ENCODE assay signal across 9 cellular contexts in genomic region chr1:111202707-111203623, GRCh38. TPM values are rescaled to one million over a fixed set of nuclear protein-coding genes. Genes with fewer than 3 reads are reported as not detected.
DNase-seq lines count a peak whose midpoint lies in the region; ATAC-seq, FAIRE-seq and TF ChIP-seq lines count a peak whose summit lies in the region.
"Had no signal": no experiment of that assay in that cellular context is flagged by ENCODE, and none has a peak within 500 bp of the region (broad histone marks: within the 10 kb centered on the region; RNA-seq: fewer than 3 reads in every experiment).

No MANE protein-coding gene starts in this region.

- H3K4me1 ChIP-seq in pancreas (peaks cover 34 to 41% (median 38%) of the 10 kb centered on the region in 3 donors), BE2C (no peaks in the 10 kb centered on the region)

- intact Hi-C loops in pancreas (cut with DNase I), result no loop called here

- peak; percentile 4 for TF ChIP-seq CTCF in GM12864 (IDR thresholded peaks at IDR 0.05; ENCODE audit: low read depth, low read length, missing control alignments)
- no peak for TF ChIP-seq CTCF in coronary artery (IDR thresholded peaks at IDR 0.05)
- no peak for TF ChIP-seq CTCF in pancreas (IDR thresholded peaks at IDR 0.05)
- no peak for TF ChIP-seq CTCF in BE2C (IDR thresholded peaks at IDR 0.05; ENCODE audit: low read depth, low read length)

- H3K27ac ChIP-seq in coronary artery (peak overlapping the region; percentile 14 to 77), pancreas (peak overlapping the region; percentile 86 to 95 (median 94))

- no peak for DNase-seq in GM12864 (ENCODE audit: low read depth)
- peak; percentile 30 for DNase-seq in KG1 (lab: John Stamatoyannopoulos, UW)
- DNase-seq in coronary artery (ENCODE audit: low spot score), result no peak
- peak in 1 of 6 donors; percentile 20 for DNase-seq in pancreas
- no peak for DNase-seq in BE2C
- DNase-seq in stimulated activated CD4-positive, alpha-beta T cell treated with anti-CD3 and anti-CD28 coated beads, Interleukin-4, amount 100 ng/mL, for 1 hour, result no peak

- H3K36me3 ChIP-seq in pancreas, result peaks cover 0 to 3% (median 0%) of the 10 kb centered on the region in 3 donors
- no peaks in the 10 kb centered on the region for H3K36me3 ChIP-seq in BE2C

- ATAC-seq in pancreas (no peak), HG02852 (IDR thresholded peaks at IDR 0.05; ENCODE audit: unreplicated experiment) (no peak), GM18870 (IDR thresholded peaks at IDR 0.05; ENCODE audit: unreplicated experiment) (no peak)

- H3K4me3 ChIP-seq in GM12864 (ENCODE audit: low read depth, low read length) (peak overlapping the region; percentile 66), coronary artery (peak overlapping the region; percentile 94), pancreas (peak overlapping the region; percentile 67 to 71 (median 70)), BE2C (ENCODE audit: low read depth, low read length) (no peak overlapping the region)

- no peak for FAIRE-seq in pancreas (lab: Jason Lieb, UNC)

- H3K27me3 ChIP-seq in pancreas, result no peaks in the 10 kb centered on the region
- H3K27me3 ChIP-seq in BE2C, result peaks cover 41% of the 10 kb centered on the region

- H3K9me3 ChIP-seq in pancreas, result no peaks in the 10 kb centered on the region
- no peaks in the 10 kb centered on the region for H3K9me3 ChIP-seq in BE2C

- 50% methylated on average over 4 of the region's 4 CpGs for WGBS in pancreas, 2 donors

RNA-seq across cellular contexts. Expression of gene DENND2D, which starts 2.5 kb away (rescaled TPM):
- total RNA-seq in pancreas, result 10 to 100 TPM in 5 of 6 donors, 1 to 10 TPM in 1; 8.0 to 30.4 (median 15.9) TPM
- 10 to 100 TPM; 21.1 to 27.7 TPM for polyA plus RNA-seq in pancreas
- not detected for polyA plus RNA-seq in BE2C (2012; ENCODE audit: insufficient read depth, insufficient read length, low read depth)

RNA-seq across cellular contexts. Expression of gene CHI3L2, which starts 24.5 kb away (rescaled TPM):
- 1 to 10 TPM in 1 of 6 donors, under 1 TPM in 2, not detected in 3; 0.66 to 1.2 (median 0.95) TPM for total RNA-seq in pancreas
- under 1 TPM; 0.07 to 0.30 TPM for polyA plus RNA-seq in pancreas
- 0.62 TPM for polyA plus RNA-seq in BE2C (2012; ENCODE audit: insufficient read depth, insufficient read length, low read depth)
- total RNA-seq: glomerular endothelial cell had no signal
